ENCODE assay signal across 1 cellular context in the genomic region with DNA sequence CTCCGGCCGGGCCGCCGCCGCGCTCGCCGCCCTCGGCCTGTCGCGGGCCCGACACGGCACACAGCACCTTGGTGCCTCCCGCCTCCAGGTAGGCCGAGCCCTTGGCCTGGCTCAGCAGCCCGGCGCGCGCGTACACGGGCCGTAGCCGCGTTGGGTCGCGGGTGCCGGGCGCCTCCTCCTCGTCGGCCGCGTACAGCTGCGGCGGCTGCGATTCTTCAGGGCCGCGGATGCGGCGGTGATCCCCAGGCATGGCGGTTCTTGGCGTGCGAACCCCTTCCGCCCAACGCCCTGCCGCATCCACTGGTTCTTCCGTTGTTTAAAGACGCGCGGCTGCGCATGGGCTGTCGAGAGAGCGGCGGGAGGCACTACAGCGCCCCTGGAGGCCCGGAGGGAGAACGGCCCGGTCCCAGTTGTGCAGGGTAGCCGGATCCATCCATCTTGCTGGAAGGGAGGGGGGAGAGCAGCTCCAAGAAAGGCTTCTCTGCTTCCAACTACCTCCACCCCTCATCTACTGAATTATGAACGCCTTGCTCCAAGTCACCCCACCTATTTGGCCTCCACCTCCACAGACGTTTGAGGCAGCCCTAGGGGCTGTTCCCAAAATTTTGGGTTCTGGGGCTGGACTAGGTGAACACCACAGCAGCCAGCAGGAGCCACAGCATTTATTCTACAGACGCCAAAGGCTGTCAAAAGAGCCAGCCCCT.
TF ChIP-seq lines count a peak whose summit lies in the region.

TSS of gene EXOSC6 (minus strand) at position 290 of the 704 bp plus-strand sequence. CDS start at position 250, 40 bp downstream.

TF ChIP-seq in HepG2, 621 proteins besides CTCF, POLR2A, EP300 and RAD21 (continued from another document and continues in another):
- TF ChIP-seq, protein P1, sequence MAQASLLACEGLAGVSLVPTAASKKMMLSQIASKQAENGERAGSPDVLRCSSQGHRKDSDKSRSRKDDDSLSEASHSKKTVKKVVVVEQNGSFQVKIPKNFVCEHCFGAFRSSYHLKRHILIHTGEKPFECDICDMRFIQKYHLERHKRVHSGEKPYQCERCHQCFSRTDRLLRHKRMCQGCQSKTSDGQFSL (CRISPR knock-in tag; IDR thresholded peaks at IDR 0.05): peak; percentile 41; the same call in 1 of the 2 replicates
- TF ChIP-seq KLF6 (CRISPR knock-in tag; IDR thresholded peaks at IDR 0.05) (peak; percentile 98), NFIB (CRISPR knock-in tag; IDR thresholded peaks at IDR 0.05; ENCODE audit: borderline replicate concordance) (0 out of 2 replicates have a peak, but pooled peaks have one; percentile 55), TGIF2 (CRISPR knock-in tag; IDR thresholded peaks at IDR 0.05) (peak; percentile 93), REL (CRISPR knock-in tag; conservative IDR thresholded peaks at IDR 0.05) (peak; percentile 97), POLR2AphosphoS5 (IDR thresholded peaks at IDR 0.05; ENCODE audit: low read depth, low read length) (peak; percentile 92), NRL (CRISPR knock-in tag; IDR thresholded peaks at IDR 0.05; ENCODE audit: borderline replicate concordance) (peak; percentile 97), ZNF598 (CRISPR knock-in tag; IDR thresholded peaks at IDR 0.05; ENCODE audit: borderline replicate concordance) (peak; percentile 82; the same call in 1 of the 2 replicates), ZNF552 (CRISPR knock-in tag; IDR thresholded peaks at IDR 0.05; ENCODE audit: borderline replicate concordance) (peak; percentile 97), CEBPG (CRISPR knock-in tag; IDR thresholded peaks at IDR 0.05) (peak; percentile 73), POLR2G (IDR thresholded peaks at IDR 0.05; ENCODE audit: low read depth, low read length) (peak; percentile 99), SP5 (CRISPR knock-in tag; IDR thresholded peaks at IDR 0.05; ENCODE audit: borderline replicate concordance, low read depth) (no peak), KMT2A (CRISPR knock-in tag; IDR thresholded peaks at IDR 0.05) (peak; percentile 99), PAX8 (CRISPR knock-in tag; IDR thresholded peaks at IDR 0.05; ENCODE audit: borderline replicate concordance) (no peak), HHEX (CRISPR knock-in tag; IDR thresholded peaks at IDR 0.05) (no peak), HES4 (CRISPR knock-in tag; IDR thresholded peaks at IDR 0.05; ENCODE audit: borderline replicate concordance) (peak; percentile 91), LCORL (IDR thresholded peaks at IDR 0.05) (no peak), LCORL (CRISPR knock-in tag; IDR thresholded peaks at IDR 0.05) (peak; percentile 81), ZNF280D (CRISPR knock-in tag; IDR thresholded peaks at IDR 0.05) (no peak), ZNF557 (CRISPR knock-in tag; IDR thresholded peaks at IDR 0.05) (peak; percentile 92; the same call in 1 of the 2 replicates), ZNF75D (CRISPR knock-in tag; IDR thresholded peaks at IDR 0.05; ENCODE audit: borderline replicate concordance) (no peak), ZNF605 (CRISPR knock-in tag; IDR thresholded peaks at IDR 0.05) (peak; percentile 98), MLXIP (CRISPR knock-in tag; IDR thresholded peaks at IDR 0.05; ENCODE audit: borderline replicate concordance) (peak; percentile 81; the same call in 1 of the 2 replicates), ZNF253 (CRISPR knock-in tag; IDR thresholded peaks at IDR 0.05; ENCODE audit: borderline replicate concordance) (peak; percentile 98; the same call in 1 of the 2 replicates), RORA (CRISPR knock-in tag; IDR thresholded peaks at IDR 0.05) (no peak), MBNL3 (CRISPR knock-in tag; conservative IDR thresholded peaks at IDR 0.05) (0 out of 2 replicates have a peak, but pooled peaks have one; percentile 64), HBP1 (CRISPR knock-in tag; IDR thresholded peaks at IDR 0.05; ENCODE audit: low read depth) (peak; percentile 98; the same call in 1 of the 2 replicates), ZNF496 (CRISPR knock-in tag; IDR thresholded peaks at IDR 0.05; ENCODE audit: insufficient replicate concordance) (peak; percentile 46), MYNN (CRISPR knock-in tag; IDR thresholded peaks at IDR 0.05; ENCODE audit: low read depth) (peak; percentile 79; the same call in 1 of the 2 replicates), RFXAP (CRISPR knock-in tag; IDR thresholded peaks at IDR 0.05; ENCODE audit: borderline replicate concordance) (peak; percentile 60), HDAC1 (CRISPR knock-in tag; IDR thresholded peaks at IDR 0.05) (peak; percentile 99), PREB (CRISPR knock-in tag; IDR thresholded peaks at IDR 0.05) (no peak)
- TF ChIP-seq, protein P2, sequence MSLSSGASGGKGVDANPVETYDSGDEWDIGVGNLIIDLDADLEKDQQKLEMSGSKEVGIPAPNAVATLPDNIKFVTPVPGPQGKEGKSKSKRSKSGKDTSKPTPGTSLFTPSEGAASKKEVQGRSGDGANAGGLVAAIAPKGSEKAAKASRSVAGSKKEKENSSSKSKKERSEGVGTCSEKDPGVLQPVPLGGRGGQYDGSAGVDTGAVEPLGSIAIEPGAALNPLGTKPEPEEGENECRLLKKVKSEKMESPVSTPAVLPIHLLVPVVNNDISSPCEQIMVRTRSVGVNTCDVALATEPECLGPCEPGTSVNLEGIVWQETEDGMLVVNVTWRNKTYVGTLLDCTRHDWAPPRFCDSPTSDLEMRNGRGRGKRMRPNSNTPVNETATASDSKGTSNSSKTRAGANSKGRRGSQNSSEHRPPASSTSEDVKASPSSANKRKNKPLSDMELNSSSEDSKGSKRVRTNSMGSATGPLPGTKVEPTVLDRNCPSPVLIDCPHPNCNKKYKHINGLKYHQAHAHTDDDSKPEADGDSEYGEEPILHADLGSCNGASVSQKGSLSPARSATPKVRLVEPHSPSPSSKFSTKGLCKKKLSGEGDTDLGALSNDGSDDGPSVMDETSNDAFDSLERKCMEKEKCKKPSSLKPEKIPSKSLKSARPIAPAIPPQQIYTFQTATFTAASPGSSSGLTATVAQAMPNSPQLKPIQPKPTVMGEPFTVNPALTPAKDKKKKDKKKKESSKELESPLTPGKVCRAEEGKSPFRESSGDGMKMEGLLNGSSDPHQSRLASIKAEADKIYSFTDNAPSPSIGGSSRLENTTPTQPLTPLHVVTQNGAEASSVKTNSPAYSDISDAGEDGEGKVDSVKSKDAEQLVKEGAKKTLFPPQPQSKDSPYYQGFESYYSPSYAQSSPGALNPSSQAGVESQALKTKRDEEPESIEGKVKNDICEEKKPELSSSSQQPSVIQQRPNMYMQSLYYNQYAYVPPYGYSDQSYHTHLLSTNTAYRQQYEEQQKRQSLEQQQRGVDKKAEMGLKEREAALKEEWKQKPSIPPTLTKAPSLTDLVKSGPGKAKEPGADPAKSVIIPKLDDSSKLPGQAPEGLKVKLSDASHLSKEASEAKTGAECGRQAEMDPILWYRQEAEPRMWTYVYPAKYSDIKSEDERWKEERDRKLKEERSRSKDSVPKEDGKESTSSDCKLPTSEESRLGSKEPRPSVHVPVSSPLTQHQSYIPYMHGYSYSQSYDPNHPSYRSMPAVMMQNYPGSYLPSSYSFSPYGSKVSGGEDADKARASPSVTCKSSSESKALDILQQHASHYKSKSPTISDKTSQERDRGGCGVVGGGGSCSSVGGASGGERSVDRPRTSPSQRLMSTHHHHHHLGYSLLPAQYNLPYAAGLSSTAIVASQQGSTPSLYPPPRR (CRISPR knock-in tag; IDR thresholded peaks at IDR 0.05; ENCODE audit: borderline replicate concordance): peak; percentile 80
- TF ChIP-seq, protein P3, sequence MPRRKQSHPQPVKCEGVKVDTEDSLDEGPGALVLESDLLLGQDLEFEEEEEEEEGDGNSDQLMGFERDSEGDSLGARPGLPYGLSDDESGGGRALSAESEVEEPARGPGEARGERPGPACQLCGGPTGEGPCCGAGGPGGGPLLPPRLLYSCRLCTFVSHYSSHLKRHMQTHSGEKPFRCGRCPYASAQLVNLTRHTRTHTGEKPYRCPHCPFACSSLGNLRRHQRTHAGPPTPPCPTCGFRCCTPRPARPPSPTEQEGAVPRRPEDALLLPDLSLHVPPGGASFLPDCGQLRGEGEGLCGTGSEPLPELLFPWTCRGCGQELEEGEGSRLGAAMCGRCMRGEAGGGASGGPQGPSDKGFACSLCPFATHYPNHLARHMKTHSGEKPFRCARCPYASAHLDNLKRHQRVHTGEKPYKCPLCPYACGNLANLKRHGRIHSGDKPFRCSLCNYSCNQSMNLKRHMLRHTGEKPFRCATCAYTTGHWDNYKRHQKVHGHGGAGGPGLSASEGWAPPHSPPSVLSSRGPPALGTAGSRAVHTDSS (CRISPR knock-in tag; conservative IDR thresholded peaks at IDR 0.05): no peak
- TF ChIP-seq, protein P4, sequence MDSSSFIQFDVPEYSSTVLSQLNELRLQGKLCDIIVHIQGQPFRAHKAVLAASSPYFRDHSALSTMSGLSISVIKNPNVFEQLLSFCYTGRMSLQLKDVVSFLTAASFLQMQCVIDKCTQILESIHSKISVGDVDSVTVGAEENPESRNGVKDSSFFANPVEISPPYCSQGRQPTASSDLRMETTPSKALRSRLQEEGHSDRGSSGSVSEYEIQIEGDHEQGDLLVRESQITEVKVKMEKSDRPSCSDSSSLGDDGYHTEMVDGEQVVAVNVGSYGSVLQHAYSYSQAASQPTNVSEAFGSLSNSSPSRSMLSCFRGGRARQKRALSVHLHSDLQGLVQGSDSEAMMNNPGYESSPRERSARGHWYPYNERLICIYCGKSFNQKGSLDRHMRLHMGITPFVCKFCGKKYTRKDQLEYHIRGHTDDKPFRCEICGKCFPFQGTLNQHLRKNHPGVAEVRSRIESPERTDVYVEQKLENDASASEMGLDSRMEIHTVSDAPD (CRISPR knock-in tag; IDR thresholded peaks at IDR 0.05): peak; percentile 77
- TF ChIP-seq, protein P5, sequence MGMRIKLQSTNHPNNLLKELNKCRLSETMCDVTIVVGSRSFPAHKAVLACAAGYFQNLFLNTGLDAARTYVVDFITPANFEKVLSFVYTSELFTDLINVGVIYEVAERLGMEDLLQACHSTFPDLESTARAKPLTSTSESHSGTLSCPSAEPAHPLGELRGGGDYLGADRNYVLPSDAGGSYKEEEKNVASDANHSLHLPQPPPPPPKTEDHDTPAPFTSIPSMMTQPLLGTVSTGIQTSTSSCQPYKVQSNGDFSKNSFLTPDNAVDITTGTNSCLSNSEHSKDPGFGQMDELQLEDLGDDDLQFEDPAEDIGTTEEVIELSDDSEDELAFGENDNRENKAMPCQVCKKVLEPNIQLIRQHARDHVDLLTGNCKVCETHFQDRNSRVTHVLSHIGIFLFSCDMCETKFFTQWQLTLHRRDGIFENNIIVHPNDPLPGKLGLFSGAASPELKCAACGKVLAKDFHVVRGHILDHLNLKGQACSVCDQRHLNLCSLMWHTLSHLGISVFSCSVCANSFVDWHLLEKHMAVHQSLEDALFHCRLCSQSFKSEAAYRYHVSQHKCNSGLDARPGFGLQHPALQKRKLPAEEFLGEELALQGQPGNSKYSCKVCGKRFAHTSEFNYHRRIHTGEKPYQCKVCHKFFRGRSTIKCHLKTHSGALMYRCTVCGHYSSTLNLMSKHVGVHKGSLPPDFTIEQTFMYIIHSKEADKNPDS (CRISPR knock-in tag; IDR thresholded peaks at IDR 0.05): peak; percentile 13; the same call in 1 of the 2 replicates
